In genomic region chr14:65533736-65534404, GRCh38 we compare ENCODE assay signal across 23 cellular contexts.
DNase-seq lines count a peak whose midpoint lies in the region; ATAC-seq, FAIRE-seq and TF ChIP-seq lines count a peak whose summit lies in the region.
"Had no signal": no experiment of that assay in that cellular context is flagged by ENCODE, and none has a peak within 500 bp of the region (broad histone marks: within the 10 kb centered on the region; RNA-seq: fewer than 3 reads in every experiment).

No MANE protein-coding gene starts in this region.

- in situ Hi-C loops in K562 (cut with MboI): no loop called here

- no peaks in the 10 kb centered on the region for H3K27me3 Mint-ChIP-seq in stimulated activated naive CD8-positive, alpha-beta T cell treated with anti-CD3 and anti-CD28 coated beads, Interleukin-15, amount 100 ng/mL, for 72 hours
- no peaks in the 10 kb centered on the region for H3K27me3 Mint-ChIP-seq in activated CD4-positive, alpha-beta memory T cell treated with anti-CD3 and anti-CD28 coated beads for 36 hours
- H3K27me3 Mint-ChIP-seq: CD4-positive, CD25-positive, alpha-beta regulatory T cell; CD8-positive, alpha-beta memory T cell; IgD-negative memory B cell had no signal

- H3K36me3 Mint-ChIP-seq in activated CD4-positive, alpha-beta memory T cell treated with anti-CD3 and anti-CD28 coated beads for 36 hours: peaks cover 9% of the 10 kb centered on the region

- BruUV-seq in OCI-LY7 (replicated peaks; lab: Mats Ljungman, UMichigan): TSS peak; percentile 6
- no TSS peak for BruUV-seq in K562 (replicated peaks; lab: Mats Ljungman, UMichigan)

- no peak for TF ChIP-seq EP300 in K562 (IDR thresholded peaks at IDR 0.05; ENCODE audit: low read length)

- peaks cover 100% of the 10 kb centered on the region for H3K79me2 ChIP-seq in OCI-LY7 (ENCODE audit: insufficient read depth, low read depth, low read length)
- no peaks in the 10 kb centered on the region for H3K79me2 ChIP-seq in K562 (ENCODE audit: control insufficient read depth, insufficient read depth, low read length)

- TF ChIP-seq POLR2A in K562 (conservative IDR thresholded peaks at IDR 0.05) (no peak), spleen (IDR thresholded peaks at IDR 0.05) (no peak)

- intact Hi-C loops in OCI-LY7 (cut with micrococcal nuclease; ENCODE audit: unreplicated experiment): no loop called here
- intact Hi-C loops in K562 (cut with micrococcal nuclease): no loop called here
- intact Hi-C loops in activated CD4-positive, alpha-beta memory T cell treated with anti-CD3 and anti-CD28 coated beads for 36 hours (cut with micrococcal nuclease): no loop called here
- intact Hi-C loops in spleen (cut with DNase I; ENCODE audit: low total_unique reads): no loop called here

- H3K4me1 ChIP-seq in OCI-LY7 (ENCODE audit: insufficient read depth, low read length, poor library complexity, severe bottlenecking): peaks cover 25% of the 10 kb centered on the region
- H3K4me1 ChIP-seq in K562 (replicated peaks in 1 of 2; ENCODE audit: control insufficient read depth in 2 of 2, insufficient read depth in 2 of 2, low read length in 2 of 2): no peaks in the 10 kb centered on the region
- peaks cover 0 to 6% (median 0%) of the 10 kb centered on the region in 6 donors for H3K4me1 ChIP-seq in spleen
- H3K4me1 ChIP-seq: BE2C, Caco-2 had no signal

- H3K27ac Mint-ChIP-seq in stimulated activated naive CD8-positive, alpha-beta T cell treated with anti-CD3 and anti-CD28 coated beads, Interleukin-15, amount 100 ng/mL, for 72 hours: no peak overlapping the region
- H3K27ac Mint-ChIP-seq in activated CD4-positive, alpha-beta memory T cell treated with anti-CD3 and anti-CD28 coated beads for 36 hours: no peak overlapping the region
- H3K27ac Mint-ChIP-seq: CD4-positive, CD25-positive, alpha-beta regulatory T cell; CD8-positive, alpha-beta memory T cell; IgD-negative memory B cell had no signal

- no peak overlapping the region for H3K4me2 ChIP-seq in OCI-LY7 (ENCODE audit: low read length)
- H3K4me2 ChIP-seq in K562 (ENCODE audit: insufficient read depth, low read length): no peak overlapping the region

- no peak for DNase-seq in stimulated activated naive CD8-positive, alpha-beta T cell treated with anti-CD3 and anti-CD28 coated beads, Interleukin-15, Interleukin-2, amounts not matched to agents 100 U/mL and 50 U/mL, for 24 hours
- no peak for DNase-seq in stimulated activated naive CD8-positive, alpha-beta T cell treated with anti-CD3 and anti-CD28 coated beads, Interleukin-15, amount 100 ng/mL, for 72 hours
- DNase-seq in OCI-LY7 (ENCODE audit: low spot score) (no peak), K562 (ENCODE audit: extremely low read depth in 1 of 4, low spot score in 3 of 4) (no peak), urothelium cell line (ENCODE audit: low spot score) (no peak), spleen (no peak)
- DNase-seq in activated CD4-positive, alpha-beta memory T cell treated with anti-CD3 and anti-CD28 coated beads for 36 hours: no peak
- DNase-seq: ACHN; BE2C; C1 segment of cervical spinal cord; Caco-2; CD4-positive, CD25-positive, alpha-beta regulatory T cell; CD8-positive, alpha-beta memory T cell; DMS79 treated with DMSO at 0.1 percent for 48 hours; GF-D8; GM23248; HCEC 1CT; KG1 had no signal

- H3K9ac ChIP-seq in K562 (ENCODE audit: insufficient read depth in 1 of 2, low read depth in 2 of 2, low read length in 2 of 2): no peak overlapping the region
- H3K9ac ChIP-seq: GM23248 had no signal

- peaks cover 0 to 12% of the 10 kb centered on the region in 2 donors for H3K9me3 Mint-ChIP-seq in stimulated activated naive CD8-positive, alpha-beta T cell treated with anti-CD3 and anti-CD28 coated beads, Interleukin-15, amount 100 ng/mL, for 72 hours
- peaks cover 10% of the 10 kb centered on the region for H3K9me3 Mint-ChIP-seq in activated CD4-positive, alpha-beta memory T cell treated with anti-CD3 and anti-CD28 coated beads for 36 hours

- 70% methylated on average over 4 of the region's 4 CpGs for WGBS in K562 (ENCODE audit: insufficient coverage, low coverage, missing lambda C conversion rate)
- WGBS in spleen, 5 donors: 77 to 99% (median 97%) methylated on average over 4 of the region's 4 CpGs

- H3K4me1 Mint-ChIP-seq in stimulated activated naive CD8-positive, alpha-beta T cell treated with anti-CD3 and anti-CD28 coated beads, Interleukin-15, amount 100 ng/mL, for 72 hours: no peaks in the 10 kb centered on the region
- peaks cover 10% of the 10 kb centered on the region for H3K4me1 Mint-ChIP-seq in activated CD4-positive, alpha-beta memory T cell treated with anti-CD3 and anti-CD28 coated beads for 36 hours (ENCODE audit: low read depth)

- POLR2A ChIA-PET in OCI-LY7 (lab: Charles Lee): interaction anchor here (0.5 to 1.3 kb wide), 6 partner anchors 19 to 402 kb away, joined by 3 to 7 read pairs (median 3); no protein-coding TSS in a partner anchor
- POLR2A ChIA-PET in K562 (lab: Yijun Ruan, JAX): no interaction called here
- POLR2A ChIA-PET in activated CD4-positive, alpha-beta memory T cell treated with anti-CD3 and anti-CD28 coated beads for 36 hours (lab: Charles Lee): no interaction called here

- no peak overlapping the region for H3K4me3 Mint-ChIP-seq in stimulated activated naive CD8-positive, alpha-beta T cell treated with anti-CD3 and anti-CD28 coated beads, Interleukin-15, amount 100 ng/mL, for 72 hours
- no peak overlapping the region for H3K4me3 Mint-ChIP-seq in activated CD4-positive, alpha-beta memory T cell treated with anti-CD3 and anti-CD28 coated beads for 36 hours
- H3K4me3 Mint-ChIP-seq: CD4-positive, CD25-positive, alpha-beta regulatory T cell; CD8-positive, alpha-beta memory T cell; IgD-negative memory B cell had no signal

- H4K20me1 ChIP-seq in OCI-LY7 (ENCODE audit: insufficient read depth, low read length): peaks cover 8% of the 10 kb centered on the region; the same call in 1 of the 2 replicates
- H4K20me1 ChIP-seq in K562 (replicated peaks; ENCODE audit: control insufficient read depth, insufficient read depth, low read length): no peaks in the 10 kb centered on the region

- H2AFZ ChIP-seq in OCI-LY7 (ENCODE audit: low read length) (no peak overlapping the region), K562 (ENCODE audit: low read depth, low read length) (no peak overlapping the region)
- H2AFZ ChIP-seq: GM23248 had no signal

- FAIRE-seq in K562 (lab: Jason Lieb, UNC) (no peak), urothelium cell line (lab: Jason Lieb, UNC) (peak; percentile 55)
- FAIRE-seq: A204.1, D721Med had no signal

- no peaks in the 10 kb centered on the region for H3K9me1 ChIP-seq in K562 (ENCODE audit: control insufficient read depth, insufficient read depth, low read length)

- CTCF ChIA-PET in OCI-LY7 (lab: Charles Lee; ENCODE audit: unreplicated experiment) (no interaction called here), K562 (lab: Yijun Ruan, JAX; ENCODE audit: low intra/inter-chr PET ratio) (no interaction called here)
- CTCF ChIA-PET in activated CD4-positive, alpha-beta memory T cell treated with anti-CD3 and anti-CD28 coated beads for 36 hours (lab: Charles Lee): interaction anchor here (1.0 to 1.6 kb wide), 2 partner anchors 119 to 291 kb away, joined by 3 read pairs; no protein-coding TSS in a partner anchor

- no peaks in the 10 kb centered on the region for H3K9me2 ChIP-seq in OCI-LY7 (ENCODE audit: insufficient read depth, low read length)

- no peak for TF ChIP-seq CTCF in OCI-LY7 (conservative IDR thresholded peaks at IDR 0.05; ENCODE audit: low read length)
- no peak for TF ChIP-seq CTCF in K562 (IDR thresholded peaks at IDR 0.05 in 2 of 3, conservative IDR thresholded peaks at IDR 0.05 in 1 of 3; ENCODE audit: insufficient read depth in 2 of 3, low read depth in 1 of 3, low read length in 3 of 3)
- no peak for TF ChIP-seq CTCF in spleen (IDR thresholded peaks at IDR 0.05 in 8 of 11, conservative IDR thresholded peaks at IDR 0.05 in 3 of 11)

- peaks cover 45% of the 10 kb centered on the region for H3K36me3 ChIP-seq in OCI-LY7 (ENCODE audit: insufficient read depth, low read length)
- H3K36me3 ChIP-seq in K562 (ENCODE audit: control insufficient read depth, insufficient read depth, low read length): no peaks in the 10 kb centered on the region
- H3K36me3 ChIP-seq in spleen: peaks cover 0 to 8% (median 0%) of the 10 kb centered on the region in 6 donors
- H3K36me3 ChIP-seq: BE2C had no signal

- H3K27me3 ChIP-seq in K562 (ENCODE audit: control insufficient read depth in 2 of 2, insufficient read depth in 2 of 2, low read length in 2 of 2) (no peaks in the 10 kb centered on the region), spleen (replicated peaks in 1 of 7) (no peaks in the 10 kb centered on the region)
- H3K27me3 ChIP-seq: BE2C had no signal

- TF ChIP-seq RAD21 in K562 (CRISPR knock-in tag; conservative IDR thresholded peaks at IDR 0.05 in 1 of 2, IDR thresholded peaks at IDR 0.05 in 1 of 2): no peak

- H3K9me3 ChIP-seq in OCI-LY7 (ENCODE audit: low read length) (peaks cover 27% of the 10 kb centered on the region; the same call in 1 of the 2 replicates), K562 (replicated peaks; ENCODE audit: control insufficient read depth, insufficient read depth, low read depth, low read length) (no peaks in the 10 kb centered on the region), spleen (peaks cover 0 to 51% (median 36%) of the 10 kb centered on the region in 8 donors)
- H3K9me3 ChIP-seq: BE2C had no signal

- H3K27ac ChIP-seq in OCI-LY7 (ENCODE audit: low read depth, low read length, poor library complexity, severe bottlenecking) (no peak overlapping the region), K562 (ENCODE audit: extremely low read depth, low read depth, low read length) (no peak overlapping the region), spleen (no peak overlapping the region)
- H3K27ac ChIP-seq: GM23248, HL-60 had no signal

- H3K4me3 ChIP-seq in OCI-LY7 (ENCODE audit: low read depth, low read length, poor library complexity, severe bottlenecking) (no peak overlapping the region), K562 (no peak overlapping the region), spleen (no peak overlapping the region)
- H3K4me3 ChIP-seq: GM23248 had no signal

- peak; percentile 40 for ATAC-seq in stimulated activated naive CD8-positive, alpha-beta T cell treated with anti-CD3 and anti-CD28 coated beads, Interleukin-15, Interleukin-2, amounts not matched to agents 100 U/mL and 50 U/mL, for 24 hours
- ATAC-seq in stimulated activated naive CD8-positive, alpha-beta T cell treated with anti-CD3 and anti-CD28 coated beads, Interleukin-15, amount 100 ng/mL, for 72 hours: no peak
- ATAC-seq in K562 (no peak), HG03439 (IDR thresholded peaks at IDR 0.05; ENCODE audit: unreplicated experiment) (no peak)

TF ChIP-seq in K562, 482 proteins besides CTCF, POLR2A, EP300 and RAD21:
- TF ChIP-seq ZBTB7A (IDR thresholded peaks at IDR 0.05; ENCODE audit: borderline replicate concordance, control insufficient read depth, low read depth, low read length) (no peak), ZNF324 (CRISPR knock-in tag; IDR thresholded peaks at IDR 0.05) (peak; percentile 78; the same call in 1 of the 2 replicates)
TF ChIP-seq in K562: peak in this region for 1.
